In genomic region chr3:49173116-49173791, GRCh38 we compare ENCODE assay signal across 6 cellular contexts. TPM values are rescaled to one million over a fixed set of nuclear protein-coding genes. Genes with fewer than 3 reads are reported as not detected.
A peak's percentile ranks its signal among the peaks of the same experiment; 100 is the strongest.
DNase-seq lines count a peak whose midpoint lies in the region; ATAC-seq and TF ChIP-seq lines count a peak whose summit lies in the region.

No MANE protein-coding gene starts in this region.

- H3K9me3 ChIP-seq in psoas muscle: no peaks in the 10 kb centered on the region

- no peaks in the 10 kb centered on the region for H3K9me3 Mint-ChIP-seq in activated CD8-positive, alpha-beta T cell treated with anti-CD3 and anti-CD28 coated beads for 36 hours

- intact Hi-C loops in psoas muscle (cut with DNase I): loop anchor here (5.0 kb wide), 3 partner anchors 104 to 274 kb away; partner anchors contain the start of genes C3orf62 (in 1 of the 2) and USP4 (in 1 of the 2)
- intact Hi-C loops in activated CD8-positive, alpha-beta T cell treated with anti-CD3 and anti-CD28 coated beads for 36 hours (cut with micrococcal nuclease): no loop called here

- H3K27me3 ChIP-seq in psoas muscle (ENCODE audit: insufficient read depth in 3 of 3, low read length in 2 of 3): no peaks in the 10 kb centered on the region

- H3K4me3 Mint-ChIP-seq in activated CD8-positive, alpha-beta T cell treated with anti-CD3 and anti-CD28 coated beads for 36 hours: no peak overlapping the region

- ATAC-seq in psoas muscle: peak in 2 of 4 donors; percentile 23 to 28
- no peak for ATAC-seq in activated CD8-positive, alpha-beta T cell treated with anti-CD3 and anti-CD28 coated beads for 36 hours

- H3K36me3 ChIP-seq in psoas muscle (ENCODE audit: insufficient read depth in 1 of 2, low read depth in 1 of 2): peaks cover 0 to 30% of the 10 kb centered on the region in 2 donors

- DNase-seq in M059J (ENCODE audit: low read depth): peak; percentile 11
- peak; percentile 92 for DNase-seq in epidermal melanocyte (ENCODE audit: insufficient read length, low spot score)
- DNase-seq in psoas muscle: peak in 1 of 2 donors; percentile 42
- DNase-seq in GDM1 (lab: John Stamatoyannopoulos, UW): no peak
- no peak for DNase-seq in stimulated activated CD8-positive, alpha-beta memory T cell treated with anti-CD3 and anti-CD28 coated beads, Interleukin-4, amount 100 ng/mL, for 48 hours
- DNase-seq in activated CD8-positive, alpha-beta T cell treated with anti-CD3 and anti-CD28 coated beads for 36 hours: no peak

- CTCF ChIA-PET in activated CD8-positive, alpha-beta T cell treated with anti-CD3 and anti-CD28 coated beads for 36 hours (lab: Charles Lee): no interaction called here

- 10 to 19% (median 11%) methylated on average over 3 of the region's 3 CpGs for WGBS in psoas muscle, 3 donors

- POLR2A ChIA-PET in activated CD8-positive, alpha-beta T cell treated with anti-CD3 and anti-CD28 coated beads for 36 hours (lab: Charles Lee): interaction anchor here (0.7 to 1.0 kb wide), 3 partner anchors 52 to 466 kb away, joined by 3 read pairs; partner anchors contain the start of gene USP19

- peak overlapping the region; percentile 89 for H3K27ac ChIP-seq in psoas muscle

- peaks cover 27% of the 10 kb centered on the region for H3K4me1 ChIP-seq in psoas muscle

- no peak overlapping the region for H3K27ac Mint-ChIP-seq in activated CD8-positive, alpha-beta T cell treated with anti-CD3 and anti-CD28 coated beads for 36 hours

- H3K27me3 Mint-ChIP-seq in activated CD8-positive, alpha-beta T cell treated with anti-CD3 and anti-CD28 coated beads for 36 hours: no peaks in the 10 kb centered on the region

- H3K4me3 ChIP-seq in psoas muscle: peak overlapping the region; percentile 88

- H3K36me3 Mint-ChIP-seq in activated CD8-positive, alpha-beta T cell treated with anti-CD3 and anti-CD28 coated beads for 36 hours (ENCODE audit: low read depth): no peaks in the 10 kb centered on the region

- no peak for TF ChIP-seq CTCF in psoas muscle (IDR thresholded peaks at IDR 0.05)
- no peak for TF ChIP-seq CTCF in activated CD8-positive, alpha-beta T cell treated with anti-CD3 and anti-CD28 coated beads for 36 hours (IDR thresholded peaks at IDR 0.05)

- peaks cover 12% of the 10 kb centered on the region for H3K4me1 Mint-ChIP-seq in activated CD8-positive, alpha-beta T cell treated with anti-CD3 and anti-CD28 coated beads for 36 hours (ENCODE audit: low read depth)

RNA-seq across cellular contexts. Expression of gene KLHDC8B, which starts 1.9 kb away (rescaled TPM):
- total RNA-seq in M059J (2014; rRNA removed; shearing (Covaris generic)): 2.9 and 5.0 TPM in 2 replicates
- total RNA-seq in psoas muscle: 10 to 100 TPM; 24.7 to 84.5 (median 29.2) TPM
- polyA plus RNA-seq in psoas muscle: 10 to 100 TPM; 26.7 to 36.1 (median 28.3) TPM
- 1 to 10 TPM; 1.3 to 2.2 TPM for total RNA-seq in activated CD8-positive, alpha-beta T cell treated with anti-CD3 and anti-CD28 coated beads for 36 hours

RNA-seq across cellular contexts. Expression of gene CCDC71, which starts 7.1 kb away (rescaled TPM):
- 19.0 and 19.6 TPM in 2 replicates for total RNA-seq in M059J (2014; rRNA removed; shearing (Covaris generic))
- 10 to 100 TPM; 12.6 to 20.5 (median 14.7) TPM for total RNA-seq in psoas muscle
- 10 to 100 TPM; 20.0 to 26.8 (median 20.8) TPM for polyA plus RNA-seq in psoas muscle
- total RNA-seq in activated CD8-positive, alpha-beta T cell treated with anti-CD3 and anti-CD28 coated beads for 36 hours: 10 to 100 TPM; 18.1 to 18.7 TPM

RNA-seq across cellular contexts. Expression of gene LAMB2, which starts 40.4 kb away (rescaled TPM):
- 229 and 329 TPM in 2 replicates for total RNA-seq in M059J (2014; rRNA removed; shearing (Covaris generic))
- 100 to 1,000 TPM; 133 to 220 (median 141) TPM for total RNA-seq in psoas muscle
- 100 to 1,000 TPM in 1 of 3 donors, 10 to 100 TPM in 2; 81.6 to 123 (median 95.3) TPM for polyA plus RNA-seq in psoas muscle
- not detected for total RNA-seq in activated CD8-positive, alpha-beta T cell treated with anti-CD3 and anti-CD28 coated beads for 36 hours

RNA-seq across cellular contexts. Expression of gene USP19, which starts 52.6 kb away (rescaled TPM):
- total RNA-seq in M059J (2014; rRNA removed; shearing (Covaris generic)): 13.1 and 34.5 TPM in 2 replicates
- total RNA-seq in psoas muscle: 100 to 1,000 TPM in 2 of 4 donors, 10 to 100 TPM in 2; 79.5 to 109 (median 96.3) TPM
- 10 to 100 TPM; 29.5 to 94.0 (median 42.9) TPM for polyA plus RNA-seq in psoas muscle
- 10 to 100 TPM; 41.0 to 41.6 TPM for total RNA-seq in activated CD8-positive, alpha-beta T cell treated with anti-CD3 and anti-CD28 coated beads for 36 hours

Comparison
In these comparisons a context has a peak if more than half of its experiments do, and no peak if none do; other contexts are left out.
1. DNase-seq: peak in M059J (single experiment) and epidermal melanocyte (single experiment); none in GDM1 (single experiment), stimulated activated CD8-positive, alpha-beta memory T cell treated with anti-CD3 and anti-CD28 coated beads, Interleukin-4, amount 100 ng/mL, for 48 hours (single experiment) and activated CD8-positive, alpha-beta T cell treated with anti-CD3 and anti-CD28 coated beads for 36 hours (single experiment).
2. RNA of gene LAMB2, which starts 40.4 kb away (total RNA-seq): 229 to 329 TPM in M059J and 133 to 220 TPM in psoas muscle; not detected in activated CD8-positive, alpha-beta T cell treated with anti-CD3 and anti-CD28 coated beads for 36 hours; every median in the first group is over 100 times any median in the second.